1 cellular context compared by ENCODE assay signal in genomic region chr16:19520861-19521331, GRCh38.
TF ChIP-seq lines count a peak whose summit lies in the region.

No MANE protein-coding gene starts in this region.

TF ChIP-seq in H1, 55 proteins besides CTCF, POLR2A, EP300 and RAD21 (continued from another document):
- no peak for TF ChIP-seq E2F6 (IDR thresholded peaks at IDR 0.05)
- no peak for TF ChIP-seq SIX5 (IDR thresholded peaks at IDR 0.05; ENCODE audit: low read depth, low read length)
- TF ChIP-seq SP2 (IDR thresholded peaks at IDR 0.05; ENCODE audit: low read length) = no peak
- no peak for TF ChIP-seq PHF8 (conservative IDR thresholded peaks at IDR 0.05; ENCODE audit: low read depth, low read length)
- no peak for TF ChIP-seq HDAC2 (IDR thresholded peaks at IDR 0.05; ENCODE audit: borderline replicate concordance in 1 of 2, low read depth in 2 of 2, low read length in 2 of 2)
- TF ChIP-seq POLR2AphosphoS5 (IDR thresholded peaks at IDR 0.05; ENCODE audit: low read depth, low read length) = no peak
- no peak for TF ChIP-seq BCL11A (IDR thresholded peaks at IDR 0.05; ENCODE audit: low read depth in 2 of 2, low read length in 2 of 2)
- TF ChIP-seq ASH2L (IDR thresholded peaks at IDR 0.05; ENCODE audit: low read length) = no peak
- TF ChIP-seq YY1 (IDR thresholded peaks at IDR 0.05; ENCODE audit: low read depth, low read length) = no peak
